Comparison of ENCODE assay signal across 1 cellular context in genomic region chr10:17668435-17669184, GRCh38.
TF ChIP-seq lines count a peak whose summit lies in the region.

No MANE protein-coding gene starts in this region.

TF ChIP-seq in HepG2, 621 proteins besides CTCF, POLR2A, EP300 and RAD21 (continued from another document and continues in another):
- TF ChIP-seq ARID5B (CRISPR knock-in tag; IDR thresholded peaks at IDR 0.05) (peak; percentile 41), ZNF678 (CRISPR knock-in tag; IDR thresholded peaks at IDR 0.05) (no peak), NR2F6 (IDR thresholded peaks at IDR 0.05) (peak; percentile 55), NR2F6 (CRISPR knock-in tag; IDR thresholded peaks at IDR 0.05) (peak; percentile 18; the same call in 1 of the 2 replicates), ZXDC (CRISPR knock-in tag; IDR thresholded peaks at IDR 0.05) (no peak), THAP9 (CRISPR knock-in tag; IDR thresholded peaks at IDR 0.05; ENCODE audit: borderline replicate concordance) (no peak), ZNF530 (CRISPR knock-in tag; IDR thresholded peaks at IDR 0.05; ENCODE audit: low read depth) (no peak), PLRG1 (conservative IDR thresholded peaks at IDR 0.05) (no peak), NCOR1 (IDR thresholded peaks at IDR 0.05; ENCODE audit: borderline replicate concordance, low read length) (peak; percentile 57; the same call in 1 of the 2 replicates), LCORL (IDR thresholded peaks at IDR 0.05) (0 out of 2 replicates have a peak, but pooled peaks have one; percentile 11), LCORL (CRISPR knock-in tag; IDR thresholded peaks at IDR 0.05) (peak; percentile 65; the same call in 1 of the 2 replicates), TAF15 (IDR thresholded peaks at IDR 0.05; ENCODE audit: low read depth, low read length, poor library complexity, severe bottlenecking) (no peak), ZNF891 (CRISPR knock-in tag; IDR thresholded peaks at IDR 0.05) (no peak), ZNF280B (CRISPR knock-in tag; IDR thresholded peaks at IDR 0.05; ENCODE audit: borderline replicate concordance) (no peak), POGZ (CRISPR knock-in tag; IDR thresholded peaks at IDR 0.05) (no peak; the same call in 1 of the 2 replicates), NKX3-1 (CRISPR knock-in tag; IDR thresholded peaks at IDR 0.05) (no peak), REL (CRISPR knock-in tag; conservative IDR thresholded peaks at IDR 0.05) (no peak), DR1 (CRISPR knock-in tag; IDR thresholded peaks at IDR 0.05) (no peak), ZNF253 (CRISPR knock-in tag; IDR thresholded peaks at IDR 0.05; ENCODE audit: borderline replicate concordance) (no peak), JUND (CRISPR knock-in tag; IDR thresholded peaks at IDR 0.05) (no peak), ZNF790 (CRISPR knock-in tag; IDR thresholded peaks at IDR 0.05; ENCODE audit: borderline replicate concordance) (no peak), MBD4 (IDR thresholded peaks at IDR 0.05; ENCODE audit: borderline replicate concordance, low read length) (0 out of 2 replicates have a peak, but pooled peaks have one; percentile 7), SOX5 (CRISPR knock-in tag; IDR thresholded peaks at IDR 0.05; ENCODE audit: borderline replicate concordance) (peak; percentile 48; the same call in 1 of the 2 replicates), KLF12 (CRISPR knock-in tag; IDR thresholded peaks at IDR 0.05; ENCODE audit: borderline replicate concordance) (no peak), DMTF1 (CRISPR knock-in tag; IDR thresholded peaks at IDR 0.05) (no peak), HNF4A (CRISPR knock-in tag; IDR thresholded peaks at IDR 0.05) (peak; percentile 69), STAT5B (CRISPR knock-in tag; IDR thresholded peaks at IDR 0.05) (no peak), CBFB (CRISPR knock-in tag; IDR thresholded peaks at IDR 0.05) (no peak), ZNF350 (CRISPR knock-in tag; IDR thresholded peaks at IDR 0.05; ENCODE audit: borderline replicate concordance, low read depth) (no peak)
- TF ChIP-seq, protein P1, sequence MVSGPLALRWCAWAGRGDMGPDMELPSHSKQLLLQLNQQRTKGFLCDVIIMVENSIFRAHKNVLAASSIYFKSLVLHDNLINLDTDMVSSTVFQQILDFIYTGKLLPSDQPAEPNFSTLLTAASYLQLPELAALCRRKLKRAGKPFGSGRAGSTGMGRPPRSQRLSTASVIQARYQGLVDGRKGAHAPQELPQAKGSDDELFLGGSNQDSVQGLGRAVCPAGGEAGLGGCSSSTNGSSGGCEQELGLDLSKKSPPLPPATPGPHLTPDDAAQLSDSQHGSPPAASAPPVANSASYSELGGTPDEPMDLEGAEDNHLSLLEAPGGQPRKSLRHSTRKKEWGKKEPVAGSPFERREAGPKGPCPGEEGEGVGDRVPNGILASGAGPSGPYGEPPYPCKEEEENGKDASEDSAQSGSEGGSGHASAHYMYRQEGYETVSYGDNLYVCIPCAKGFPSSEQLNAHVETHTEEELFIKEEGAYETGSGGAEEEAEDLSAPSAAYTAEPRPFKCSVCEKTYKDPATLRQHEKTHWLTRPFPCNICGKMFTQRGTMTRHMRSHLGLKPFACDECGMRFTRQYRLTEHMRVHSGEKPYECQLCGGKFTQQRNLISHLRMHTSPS (CRISPR knock-in tag; IDR thresholded peaks at IDR 0.05; ENCODE audit: low read depth): no peak
- TF ChIP-seq, protein P2, sequence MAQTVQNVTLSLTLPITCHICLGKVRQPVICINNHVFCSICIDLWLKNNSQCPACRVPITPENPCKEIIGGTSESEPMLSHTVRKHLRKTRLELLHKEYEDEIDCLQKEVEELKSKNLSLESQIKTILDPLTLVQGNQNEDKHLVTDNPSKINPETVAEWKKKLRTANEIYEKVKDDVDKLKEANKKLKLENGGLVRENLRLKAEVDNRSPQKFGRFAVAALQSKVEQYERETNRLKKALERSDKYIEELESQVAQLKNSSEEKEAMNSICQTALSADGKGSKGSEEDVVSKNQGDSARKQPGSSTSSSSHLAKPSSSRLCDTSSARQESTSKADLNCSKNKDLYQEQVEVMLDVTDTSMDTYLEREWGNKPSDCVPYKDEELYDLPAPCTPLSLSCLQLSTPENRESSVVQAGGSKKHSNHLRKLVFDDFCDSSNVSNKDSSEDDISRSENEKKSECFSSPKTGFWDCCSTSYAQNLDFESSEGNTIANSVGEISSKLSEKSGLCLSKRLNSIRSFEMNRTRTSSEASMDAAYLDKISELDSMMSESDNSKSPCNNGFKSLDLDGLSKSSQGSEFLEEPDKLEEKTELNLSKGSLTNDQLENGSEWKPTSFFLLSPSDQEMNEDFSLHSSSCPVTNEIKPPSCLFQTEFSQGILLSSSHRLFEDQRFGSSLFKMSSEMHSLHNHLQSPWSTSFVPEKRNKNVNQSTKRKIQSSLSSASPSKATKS (CRISPR knock-in tag; IDR thresholded peaks at IDR 0.05): no peak
- TF ChIP-seq, protein P3, sequence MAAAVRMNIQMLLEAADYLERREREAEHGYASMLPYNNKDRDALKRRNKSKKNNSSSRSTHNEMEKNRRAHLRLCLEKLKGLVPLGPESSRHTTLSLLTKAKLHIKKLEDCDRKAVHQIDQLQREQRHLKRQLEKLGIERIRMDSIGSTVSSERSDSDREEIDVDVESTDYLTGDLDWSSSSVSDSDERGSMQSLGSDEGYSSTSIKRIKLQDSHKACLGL (CRISPR knock-in tag; IDR thresholded peaks at IDR 0.05): no peak
- TF ChIP-seq, protein P4, sequence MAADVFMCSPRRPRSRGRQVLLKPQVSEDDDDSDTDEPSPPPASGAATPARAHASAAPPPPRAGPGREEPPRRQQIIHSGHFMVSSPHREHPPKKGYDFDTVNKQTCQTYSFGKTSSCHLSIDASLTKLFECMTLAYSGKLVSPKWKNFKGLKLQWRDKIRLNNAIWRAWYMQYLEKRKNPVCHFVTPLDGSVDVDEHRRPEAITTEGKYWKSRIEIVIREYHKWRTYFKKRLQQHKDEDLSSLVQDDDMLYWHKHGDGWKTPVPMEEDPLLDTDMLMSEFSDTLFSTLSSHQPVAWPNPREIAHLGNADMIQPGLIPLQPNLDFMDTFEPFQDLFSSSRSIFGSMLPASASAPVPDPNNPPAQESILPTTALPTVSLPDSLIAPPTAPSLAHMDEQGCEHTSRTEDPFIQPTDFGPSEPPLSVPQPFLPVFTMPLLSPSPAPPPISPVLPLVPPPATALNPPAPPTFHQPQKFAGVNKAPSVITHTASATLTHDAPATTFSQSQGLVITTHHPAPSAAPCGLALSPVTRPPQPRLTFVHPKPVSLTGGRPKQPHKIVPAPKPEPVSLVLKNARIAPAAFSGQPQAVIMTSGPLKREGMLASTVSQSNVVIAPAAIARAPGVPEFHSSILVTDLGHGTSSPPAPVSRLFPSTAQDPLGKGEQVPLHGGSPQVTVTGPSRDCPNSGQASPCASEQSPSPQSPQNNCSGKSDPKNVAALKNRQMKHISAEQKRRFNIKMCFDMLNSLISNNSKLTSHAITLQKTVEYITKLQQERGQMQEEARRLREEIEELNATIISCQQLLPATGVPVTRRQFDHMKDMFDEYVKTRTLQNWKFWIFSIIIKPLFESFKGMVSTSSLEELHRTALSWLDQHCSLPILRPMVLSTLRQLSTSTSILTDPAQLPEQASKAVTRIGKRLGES (CRISPR knock-in tag; IDR thresholded peaks at IDR 0.05; ENCODE audit: borderline replicate concordance): no peak
- TF ChIP-seq, protein P5, sequence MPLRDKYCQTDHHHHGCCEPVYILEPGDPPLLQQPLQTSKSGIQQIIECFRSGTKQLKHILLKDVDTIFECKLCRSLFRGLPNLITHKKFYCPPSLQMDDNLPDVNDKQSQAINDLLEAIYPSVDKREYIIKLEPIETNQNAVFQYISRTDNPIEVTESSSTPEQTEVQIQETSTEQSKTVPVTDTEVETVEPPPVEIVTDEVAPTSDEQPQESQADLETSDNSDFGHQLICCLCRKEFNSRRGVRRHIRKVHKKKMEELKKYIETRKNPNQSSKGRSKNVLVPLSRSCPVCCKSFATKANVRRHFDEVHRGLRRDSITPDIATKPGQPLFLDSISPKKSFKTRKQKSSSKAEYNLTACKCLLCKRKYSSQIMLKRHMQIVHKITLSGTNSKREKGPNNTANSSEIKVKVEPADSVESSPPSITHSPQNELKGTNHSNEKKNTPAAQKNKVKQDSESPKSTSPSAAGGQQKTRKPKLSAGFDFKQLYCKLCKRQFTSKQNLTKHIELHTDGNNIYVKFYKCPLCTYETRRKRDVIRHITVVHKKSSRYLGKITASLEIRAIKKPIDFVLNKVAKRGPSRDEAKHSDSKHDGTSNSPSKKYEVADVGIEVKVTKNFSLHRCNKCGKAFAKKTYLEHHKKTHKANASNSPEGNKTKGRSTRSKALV (CRISPR knock-in tag; IDR thresholded peaks at IDR 0.05): no peak
